33 cellular contexts compared by ENCODE assay signal in the genomic region with DNA sequence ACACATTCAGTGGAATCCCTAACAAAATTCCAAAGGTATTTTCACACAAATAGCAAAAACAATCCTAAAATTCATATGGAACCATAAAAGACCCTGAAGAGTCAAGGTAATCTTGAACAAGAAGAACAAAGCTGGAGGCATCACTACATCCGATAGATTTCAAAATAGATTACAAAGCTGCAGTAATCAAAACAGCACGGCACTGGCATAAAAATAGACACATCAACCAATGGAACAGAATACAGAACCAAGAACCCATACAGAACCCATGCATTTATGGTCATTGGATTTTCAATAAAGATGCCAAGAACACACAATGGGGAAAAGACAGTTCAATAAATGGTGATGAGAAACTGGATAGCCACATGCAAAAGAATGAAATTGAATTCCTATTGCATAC. TPM values are rescaled to one million over a fixed set of nuclear protein-coding genes. Genes with fewer than 3 reads are reported as not detected.
DNase-seq lines count a peak whose midpoint lies in the region; FAIRE-seq and TF ChIP-seq lines count a peak whose summit lies in the region.
"Had no signal": no experiment of that assay in that cellular context is flagged by ENCODE, and none has a peak within 500 bp of the region (broad histone marks: within the 10 kb centered on the region; RNA-seq: fewer than 3 reads in every experiment).

No MANE protein-coding gene starts in this region.

- CTCF ChIA-PET in HEK293 (lab: Yijun Ruan, JAX) = no interaction called here

- H3K27me3 ChIP-seq in adipocyte (replicated peaks; ENCODE audit: control insufficient read depth, insufficient read depth, low read length) = no peaks in the 10 kb centered on the region
- H3K27me3 ChIP-seq: BE2C; BLaER1; BLaER1 treated with 17β-estradiol and CSF1 and Interleukin-3, amounts not matched to agents 10 nM and 100 nM had no signal

- intact Hi-C loops in lower leg skin (cut with DNase I; ENCODE audit: low total_unique reads) = no loop called here

- POLR2A ChIA-PET in HEK293 (lab: Yijun Ruan, JAX) = no interaction called here

- peaks cover 22% of the 10 kb centered on the region for H3K9me3 ChIP-seq in HEK293 (ENCODE audit: control insufficient read depth, insufficient read depth, low read depth, low read length)
- H3K9me3 ChIP-seq in adipocyte (ENCODE audit: control insufficient read depth, low read length) = peaks cover 57% of the 10 kb centered on the region
- H3K9me3 ChIP-seq: BE2C had no signal

- H3K4me3 ChIP-seq in HEK293 (ENCODE audit: low read depth, low read length) = no peak overlapping the region
- peak overlapping the region; percentile 50 for H3K4me3 ChIP-seq in adipocyte (ENCODE audit: low read length)
- no peak overlapping the region for H3K4me3 ChIP-seq in lower leg skin (ENCODE audit: low read depth, poor library complexity, severe bottlenecking)
- H3K4me3 ChIP-seq: A549; BLaER1; BLaER1 treated with 17β-estradiol and CSF1 and Interleukin-3, amounts not matched to agents 10 nM and 100 nM had no signal

- 93 to 98% methylated on average over 2 of the region's 2 CpGs for WGBS in lower leg skin, 2 donors

- TF ChIP-seq CTCF in HEK293 (tag by site-specific recombination; IDR thresholded peaks at IDR 0.05) = no peak
- no peak for TF ChIP-seq CTCF in lower leg skin (IDR thresholded peaks at IDR 0.05)

- TF ChIP-seq POLR2A in H54 (IDR thresholded peaks at IDR 0.05; ENCODE audit: low read depth, low read length) (no peak), lower leg skin (IDR thresholded peaks at IDR 0.05) (no peak)

- DNase-seq in H54 (ENCODE audit: insufficient read length, low spot score) (no peak), adipocyte (ENCODE audit: low read depth) (no peak), DMS79 (lab: John Stamatoyannopoulos, UW) (no peak), SK-N-DZ (ENCODE audit: low spot score) (no peak), lower leg skin (ENCODE audit: low spot score in 2 of 2) (no peak)
- DNase-seq: 8988T; ACHN; AML-193; BE2C; C1 segment of cervical spinal cord; Caco-2; Calu3; CD4-positive, alpha-beta memory T cell; CD4-positive, alpha-beta T cell; CD4-positive, CD25-positive, alpha-beta regulatory T cell; CD8-positive, alpha-beta memory T cell; CD8-positive, alpha-beta T cell; COR-L47; DMS 273 treated with DMSO at 0.1 percent for 48 hours; DMS153; DMS53; DMS79 treated with DMSO at 0.1 percent for 48 hours; DND-41; EL had no signal

- H3K27ac ChIP-seq in HEK293 (ENCODE audit: extremely low read depth, low read depth, low read length) = no peak overlapping the region
- H3K27ac ChIP-seq: 22Rv1; A549; BLaER1; BLaER1 treated with 17β-estradiol and CSF1 and Interleukin-3, amounts not matched to agents 10 nM and 100 nM; C4-2B had no signal

- peaks cover 26 to 91% of the 10 kb centered on the region in 2 experiments for H3K36me3 ChIP-seq in HEK293 (ENCODE audit: control insufficient read depth in 2 of 2, insufficient read depth in 1 of 2, low read length in 2 of 2)
- peaks cover 60% of the 10 kb centered on the region for H3K36me3 ChIP-seq in adipocyte (ENCODE audit: control insufficient read depth, insufficient read depth, low read length, severe bottlenecking)
- H3K36me3 ChIP-seq: BE2C had no signal

- no peaks in the 10 kb centered on the region for H3K4me1 ChIP-seq in HEK293 (ENCODE audit: control insufficient read depth, insufficient read depth, low read length)
- H3K4me1 ChIP-seq in adipocyte (ENCODE audit: control insufficient read depth, insufficient read depth, low read length) = no peaks in the 10 kb centered on the region
- H3K4me1 ChIP-seq: A549; BE2C; BLaER1; BLaER1 treated with 17β-estradiol and CSF1 and Interleukin-3, amounts not matched to agents 10 nM and 100 nM; Caco-2 had no signal

- FAIRE-seq in H54 (lab: Jason Lieb, UNC) = peak; percentile 43
- FAIRE-seq: A204.1, D721Med had no signal

- H3K9ac ChIP-seq in adipocyte (ENCODE audit: low read length) = no peak overlapping the region
- H3K9ac ChIP-seq: BLaER1; BLaER1 treated with 17β-estradiol and CSF1 and Interleukin-3, amounts not matched to agents 10 nM and 100 nM had no signal

TF ChIP-seq in HEK293, 187 proteins besides CTCF, POLR2A, EP300 and RAD21:
- TF ChIP-seq ZNF473 (tag by site-specific recombination; IDR thresholded peaks at IDR 0.05) = no peak
- no peak for TF ChIP-seq RBAK (tag by site-specific recombination; IDR thresholded peaks at IDR 0.05)
- TF ChIP-seq ZNF626 (tag by site-specific recombination; IDR thresholded peaks at IDR 0.05) = peak; percentile 7; the same call in 1 of the 2 replicates
- TF ChIP-seq ZNF280D (tag by site-specific recombination; IDR thresholded peaks at IDR 0.05) = peak; percentile 92
- no peak for TF ChIP-seq MYNN (tag by site-specific recombination; IDR thresholded peaks at IDR 0.05; ENCODE audit: borderline replicate concordance)
- 0 out of 2 replicates have a peak, but pooled peaks have one; percentile 11 for TF ChIP-seq ZXDB (tag by site-specific recombination; IDR thresholded peaks at IDR 0.05)
- no peak for TF ChIP-seq ZNF658 (tag by site-specific recombination; IDR thresholded peaks at IDR 0.05)
- TF ChIP-seq ZNF558 (tag by site-specific recombination; IDR thresholded peaks at IDR 0.05) = 0 out of 2 replicates have a peak, but pooled peaks have one; percentile 36

RNA-seq across cellular contexts. Expression of gene ZNF566, which starts 32.5 kb away (rescaled TPM):
- polyA plus RNA-seq in SK-N-DZ (2014; cell fraction: cytosol; rRNA removed) = 9.3 and 12.2 TPM in 2 replicates
- 4.0 and 4.7 TPM in 2 replicates for polyA plus RNA-seq in SK-N-DZ (2014; cell fraction: nucleus; rRNA removed)
- total RNA-seq in lower leg skin = 10 to 100 TPM in 1 of 4 donors, 1 to 10 TPM in 3; 4.8 to 10.2 (median 5.7) TPM

RNA-seq across cellular contexts. Expression of gene ZFP82, which starts 38.4 kb away (rescaled TPM):
- 6.4 and 7.5 TPM in 2 replicates for polyA plus RNA-seq in SK-N-DZ (2014; cell fraction: cytosol; rRNA removed)
- 7.0 and 10.3 TPM in 2 replicates for polyA plus RNA-seq in SK-N-DZ (2014; cell fraction: nucleus; rRNA removed)
- total RNA-seq in lower leg skin = 1 to 10 TPM; 1.1 to 4.1 (median 1.5) TPM
- total RNA-seq: A172, Calu3 had no signal
